10 cellular contexts compared by ENCODE assay signal in genomic region chr4:9381012-9381534, GRCh38. TPM values are rescaled to one million over a fixed set of nuclear protein-coding genes. Genes with fewer than 3 reads are reported as not detected.
DNase-seq lines count a peak whose midpoint lies in the region; ATAC-seq, FAIRE-seq and TF ChIP-seq lines count a peak whose summit lies in the region.
"Not testable (repeated sequence)": the region's sequence is repeated elsewhere in the genome, so short reads cannot be mapped to it uniquely, and the experiment has no call there.
"Had no signal": no experiment of that assay in that cellular context is flagged by ENCODE, and none has a peak within 500 bp of the region (broad histone marks: within the 10 kb centered on the region; RNA-seq: fewer than 3 reads in every experiment).

No MANE protein-coding gene starts in this region.

- H3K27me3 Mint-ChIP-seq in activated CD4-positive, alpha-beta memory T cell treated with anti-CD3 and anti-CD28 coated beads, Interleukin-2, amount 10 ng/mL, durations not matched to agents 7 days and 5 days; brain; naive thymus-derived CD4-positive, alpha-beta T cell: not testable (repeated sequence)

- H3K36me3 Mint-ChIP-seq in activated CD4-positive, alpha-beta memory T cell treated with anti-CD3 and anti-CD28 coated beads, Interleukin-2, amount 10 ng/mL, durations not matched to agents 7 days and 5 days (ENCODE audit: low read depth); brain; naive thymus-derived CD4-positive, alpha-beta T cell: not testable (repeated sequence)

- H3K9me3 ChIP-seq in NT2/D1 (ENCODE audit: insufficient read depth, low read length); heart right ventricle; naive thymus-derived CD4-positive, alpha-beta T cell (ENCODE audit: control insufficient read depth in 2 of 3, low read length in 3 of 3); aorta (ENCODE audit: control insufficient read depth, low read length): not testable (repeated sequence)

- H3K9ac ChIP-seq in NT2/D1 (ENCODE audit: insufficient read length, low read depth), result peak overlapping the region; percentile 72

- TF ChIP-seq CTCF in brain (conservative IDR thresholded peaks at IDR 0.05) (peak; percentile 51 to 71), heart right ventricle (IDR thresholded peaks at IDR 0.05) (peak; percentile 29 to 76 (median 65))

- H3K9me3 Mint-ChIP-seq in activated CD4-positive, alpha-beta memory T cell treated with anti-CD3 and anti-CD28 coated beads, Interleukin-2, amount 10 ng/mL, durations not matched to agents 7 days and 5 days; brain; naive thymus-derived CD4-positive, alpha-beta T cell: not testable (repeated sequence)

- not testable (repeated sequence) for H3K27me3 ChIP-seq in NT2/D1 (ENCODE audit: insufficient read depth, insufficient read length); heart right ventricle; naive thymus-derived CD4-positive, alpha-beta T cell (ENCODE audit: control insufficient read depth in 2 of 2, insufficient read depth in 2 of 2, low read length in 2 of 2); aorta (ENCODE audit: control insufficient read depth in 1 of 2, insufficient read depth in 2 of 2, low read length in 1 of 2)

- 24 to 28% methylated on average over 31 to 36 of the region's 36 CpGs for WGBS in heart right ventricle, 2 donors
- 29 to 30% methylated on average over 26 to 36 of the region's 36 CpGs for WGBS in aorta, 2 donors

- POLR2A ChIA-PET in activated CD4-positive, alpha-beta memory T cell treated with anti-CD3 and anti-CD28 coated beads, Interleukin-2, amount 10 ng/mL, durations not matched to agents 7 days and 5 days (lab: Charles Lee); naive thymus-derived CD4-positive, alpha-beta T cell (lab: Charles Lee): not testable (repeated sequence)

- H3K4me3 ChIP-seq in NT2/D1 (ENCODE audit: insufficient read length, low read depth) (peak overlapping the region; percentile 49), heart right ventricle (peak overlapping the region in 9 of 10 donors; percentile 21 to 59 (median 52))
- H3K4me3 ChIP-seq in naive thymus-derived CD4-positive, alpha-beta T cell (ENCODE audit: low read length), result peak overlapping the region; percentile 27
- not testable (repeated sequence) for H3K4me3 ChIP-seq in aorta (ENCODE audit: low read length in 2 of 2)

- H3K4me1 ChIP-seq in NT2/D1 (ENCODE audit: insufficient read depth, insufficient read length); heart right ventricle; naive thymus-derived CD4-positive, alpha-beta T cell (ENCODE audit: control insufficient read depth in 2 of 2, insufficient read depth in 2 of 2, low read length in 2 of 2); aorta (ENCODE audit: control insufficient read depth in 1 of 2, insufficient read depth in 2 of 2, low read length in 2 of 2): not testable (repeated sequence)

- peak in 2 of 8 donors; percentile 46 to 55 for ATAC-seq in heart right ventricle
- not testable (repeated sequence) for ATAC-seq in naive thymus-derived CD4-positive, alpha-beta T cell; aorta (ENCODE audit: low FRiP score)

- intact Hi-C loops in heart right ventricle (cut with DNase I); naive thymus-derived CD4-positive, alpha-beta T cell (cut with micrococcal nuclease); aorta (cut with DNase I): not testable (repeated sequence)

- peak overlapping the region in 1 of 10 donors; percentile 38 for H3K27ac ChIP-seq in heart right ventricle
- H3K27ac ChIP-seq in naive thymus-derived CD4-positive, alpha-beta T cell (ENCODE audit: low read depth, low read length); aorta (ENCODE audit: low read depth in 1 of 2, low read length in 2 of 2): not testable (repeated sequence)

- H3K27ac Mint-ChIP-seq in activated CD4-positive, alpha-beta memory T cell treated with anti-CD3 and anti-CD28 coated beads, Interleukin-2, amount 10 ng/mL, durations not matched to agents 7 days and 5 days, result not testable (repeated sequence)
- H3K27ac Mint-ChIP-seq in brain, result peak overlapping the region in 1 of 5 experiments; percentile 7
- H3K27ac Mint-ChIP-seq in naive thymus-derived CD4-positive, alpha-beta T cell, result peak overlapping the region in 1 of 9 donors; percentile 50

- peak; percentile 74 for FAIRE-seq in GM12892 (lab: Jason Lieb, UNC)

- H3K4me1 Mint-ChIP-seq in activated CD4-positive, alpha-beta memory T cell treated with anti-CD3 and anti-CD28 coated beads, Interleukin-2, amount 10 ng/mL, durations not matched to agents 7 days and 5 days; brain; naive thymus-derived CD4-positive, alpha-beta T cell: not testable (repeated sequence)

- H3K36me3 ChIP-seq in NT2/D1 (ENCODE audit: insufficient read depth, insufficient read length, low read length); heart right ventricle; naive thymus-derived CD4-positive, alpha-beta T cell (ENCODE audit: control insufficient read depth in 2 of 3, insufficient read depth in 3 of 3, low read length in 3 of 3); aorta (ENCODE audit: control insufficient read depth in 1 of 2, insufficient read depth in 2 of 2, low read length in 1 of 2): not testable (repeated sequence)

- not testable (repeated sequence) for DNase-seq in GM12892 (ENCODE audit: insufficient read length)
- DNase-seq in NT2/D1 (ENCODE audit: low read depth, low spot score) (peak; percentile 9), heart right ventricle (peak; percentile 20 to 24), aorta (peak; percentile 58 to 69)
- DNase-seq in activated CD4-positive, alpha-beta memory T cell treated with anti-CD3 and anti-CD28 coated beads, Interleukin-2, amount 10 ng/mL, durations not matched to agents 7 days and 5 days, result peak; percentile 52
- peak; percentile 18 to 65 (median 63) for DNase-seq in naive thymus-derived CD4-positive, alpha-beta T cell
- DNase-seq in stimulated activated CD4-positive, alpha-beta T cell treated with anti-CD3 and anti-CD28 coated beads, Interleukin-1b, Interleukin-23, amount 100 ng/mL, for 24 hours (ENCODE audit: low read depth in 4 of 4, low spot score in 1 of 4), result peak in 3 of 4 experiments; percentile 16 to 40 (median 32)

- H3K4me3 Mint-ChIP-seq in activated CD4-positive, alpha-beta memory T cell treated with anti-CD3 and anti-CD28 coated beads, Interleukin-2, amount 10 ng/mL, durations not matched to agents 7 days and 5 days, result peak overlapping the region; percentile 37
- H3K4me3 Mint-ChIP-seq in brain, result peak overlapping the region in 4 of 5 experiments; percentile 8 to 51 (median 24)
- peak overlapping the region in 8 of 10 donors; percentile 47 to 74 (median 62) for H3K4me3 Mint-ChIP-seq in naive thymus-derived CD4-positive, alpha-beta T cell

- CTCF ChIA-PET in activated CD4-positive, alpha-beta memory T cell treated with anti-CD3 and anti-CD28 coated beads, Interleukin-2, amount 10 ng/mL, durations not matched to agents 7 days and 5 days (lab: Charles Lee); naive thymus-derived CD4-positive, alpha-beta T cell (lab: Charles Lee): not testable (repeated sequence)

- not testable (repeated sequence) for TF ChIP-seq POLR2A in GM12892 (IDR thresholded peaks at IDR 0.05; ENCODE audit: low read depth, low read length)

RNA-seq across cellular contexts. Expression of gene USP17L30, which starts 18.1 kb away (rescaled TPM):
- polyA plus RNA-seq in GM12892 (2012; ENCODE audit: missing spikeins), result not detected
- total RNA-seq in activated CD4-positive, alpha-beta memory T cell treated with anti-CD3 and anti-CD28 coated beads, Interleukin-2, amount 10 ng/mL, durations not matched to agents 7 days and 5 days, result not detected
- polyA plus RNA-seq in brain (ENCODE audit: insufficient read depth, low read depth, low replicate concordance) (not detected), heart right ventricle (not detected), aorta (not detected)
- total RNA-seq in heart right ventricle (not detected), aorta (not detected)
- total RNA-seq in naive thymus-derived CD4-positive, alpha-beta T cell, result not detected
- polyA plus RNA-seq in naive thymus-derived CD4-positive, alpha-beta T cell, result not detected
- total RNA-seq: GM12878, MCF 10A had no signal
- polyA plus RNA-seq: GM12878 had no signal

RNA-seq across cellular contexts. Expression of gene USP17L29, which starts 27.6 kb away (rescaled TPM):
- not detected for polyA plus RNA-seq in GM12892 (2012; ENCODE audit: missing spikeins)
- total RNA-seq in activated CD4-positive, alpha-beta memory T cell treated with anti-CD3 and anti-CD28 coated beads, Interleukin-2, amount 10 ng/mL, durations not matched to agents 7 days and 5 days, result not detected
- polyA plus RNA-seq in brain (ENCODE audit: insufficient read depth, low read depth, low replicate concordance), result not detected
- not detected for total RNA-seq in heart right ventricle
- polyA plus RNA-seq in heart right ventricle, result not detected
- total RNA-seq in naive thymus-derived CD4-positive, alpha-beta T cell, result not detected
- polyA plus RNA-seq in naive thymus-derived CD4-positive, alpha-beta T cell, result not detected
- total RNA-seq in aorta, result not detected
- not detected for polyA plus RNA-seq in aorta
- total RNA-seq: GM12878, MCF 10A had no signal
- polyA plus RNA-seq: GM12878 had no signal

RNA-seq across cellular contexts. Expression of gene USP17L28, which starts 32.4 kb away (rescaled TPM):
- not detected for polyA plus RNA-seq in GM12892 (2012; ENCODE audit: missing spikeins)
- total RNA-seq in activated CD4-positive, alpha-beta memory T cell treated with anti-CD3 and anti-CD28 coated beads, Interleukin-2, amount 10 ng/mL, durations not matched to agents 7 days and 5 days, result not detected
- not detected for polyA plus RNA-seq in brain (ENCODE audit: insufficient read depth, low read depth, low replicate concordance)
- not detected for total RNA-seq in heart right ventricle
- not detected for polyA plus RNA-seq in heart right ventricle
- not detected for total RNA-seq in naive thymus-derived CD4-positive, alpha-beta T cell
- not detected for polyA plus RNA-seq in naive thymus-derived CD4-positive, alpha-beta T cell
- not detected for total RNA-seq in aorta
- polyA plus RNA-seq in aorta, result not detected
- total RNA-seq: GM12878, MCF 10A had no signal
- polyA plus RNA-seq: GM12878 had no signal

RNA-seq across cellular contexts. Expression of gene USP17L27, which starts 37.1 kb away (rescaled TPM):
- polyA plus RNA-seq in GM12892 (2012; ENCODE audit: missing spikeins), result not detected
- not detected for total RNA-seq in activated CD4-positive, alpha-beta memory T cell treated with anti-CD3 and anti-CD28 coated beads, Interleukin-2, amount 10 ng/mL, durations not matched to agents 7 days and 5 days
- polyA plus RNA-seq in brain (ENCODE audit: insufficient read depth, low read depth, low replicate concordance) (not detected), heart right ventricle (not detected), aorta (not detected)
- total RNA-seq in heart right ventricle (not detected), aorta (not detected)
- total RNA-seq in naive thymus-derived CD4-positive, alpha-beta T cell, result not detected
- polyA plus RNA-seq in naive thymus-derived CD4-positive, alpha-beta T cell, result not detected
- total RNA-seq: GM12878, MCF 10A had no signal
- polyA plus RNA-seq: GM12878 had no signal

RNA-seq across cellular contexts. Expression of gene USP17L5, which starts 41.9 kb away (rescaled TPM):
- not detected for polyA plus RNA-seq in GM12892 (2012; ENCODE audit: missing spikeins)
- not detected for total RNA-seq in activated CD4-positive, alpha-beta memory T cell treated with anti-CD3 and anti-CD28 coated beads, Interleukin-2, amount 10 ng/mL, durations not matched to agents 7 days and 5 days
- polyA plus RNA-seq in brain (ENCODE audit: insufficient read depth, low read depth, low replicate concordance) (not detected), heart right ventricle (not detected), aorta (not detected)
- total RNA-seq in heart right ventricle (not detected), aorta (not detected)
- total RNA-seq in naive thymus-derived CD4-positive, alpha-beta T cell, result not detected
- polyA plus RNA-seq in naive thymus-derived CD4-positive, alpha-beta T cell, result not detected
- total RNA-seq: GM12878, MCF 10A had no signal
- polyA plus RNA-seq: GM12878 had no signal
